In the genomic region with DNA sequence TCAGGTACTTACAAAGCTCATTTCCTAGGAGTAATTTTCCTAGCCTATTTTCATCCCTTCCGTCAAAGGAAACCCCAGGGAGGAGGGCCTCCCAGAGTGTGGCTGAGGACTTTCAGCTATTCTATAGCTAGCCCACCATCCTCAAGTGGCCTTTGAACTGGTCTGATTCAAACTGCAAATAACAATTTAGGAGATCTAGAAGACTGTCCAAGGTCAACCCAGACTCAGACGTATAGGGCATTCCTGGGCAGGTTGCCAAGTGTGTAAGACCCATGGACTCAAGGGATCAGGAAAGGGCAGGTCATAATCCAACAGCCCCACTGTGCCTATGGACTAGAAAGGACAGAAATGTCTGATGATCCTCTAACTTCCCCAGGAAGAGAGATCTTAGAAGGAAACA, we compare ENCODE assay signal across 26 cellular contexts. TPM values are rescaled to one million over a fixed set of nuclear protein-coding genes. Genes with fewer than 3 reads are reported as not detected.
"Had no signal": no experiment of that assay in that cellular context is flagged by ENCODE, and none has a peak within 500 bp of the region (broad histone marks: within the 10 kb centered on the region; RNA-seq: fewer than 3 reads in every experiment).

No MANE protein-coding gene starts in this region.

- DNase-seq: activated CD4-positive, alpha-beta T cell treated with anti-CD3 and anti-CD28 coated beads for 48 hours; activated CD4-positive, alpha-beta T cell treated with anti-CD3 and anti-CD28 coated beads, Interleukin-2, amount 50 U/mL, for 4 hours; activated CD4-positive, CD25-positive, alpha-beta regulatory T cell treated with anti-CD3 and anti-CD28 coated beads, Interleukin-2, amount 50 U/mL, for 72 hours; activated CD8-positive, alpha-beta memory T cell treated with anti-CD3 and anti-CD28 coated beads, Interleukin-2, amount 50 U/mL, for 48 hours; activated CD8-positive, alpha-beta T cell treated with anti-CD3 and anti-CD28 coated beads, Interleukin-2, amount 10 ng/mL, durations not matched to agents 7 days and 5 days; activated naive CD4-positive, alpha-beta T cell treated with anti-CD3 and anti-CD28 coated beads, Interleukin-2, amount 50 U/mL, for 16 hours; activated naive CD8-positive, alpha-beta T cell treated with anti-CD3 and anti-CD28 coated beads, Interleukin-2, amount 10 ng/mL, durations not matched to agents 7 days and 5 days; activated T-cell treated with anti-CD3 and anti-CD28 coated beads, Interleukin-2, amount 50 U/mL, for 1 hour; adrenal gland; aorta; central memory CD4-positive, alpha-beta T cell; Karpas-422; MM.1S; NCI-H1105; NCI-H1436; NCI-H1694 treated with DMSO at 0.1 percent for 48 hours; NCI-H2029 treated with DMSO at 0.1 percent for 48 hours; NCI-H2171 treated with DMSO at 0.1 percent for 48 hours; NCI-H226; NCI-H526; Peyer's patch; Right ventricle myocardium superior had no signal

- H3K9me3 Mint-ChIP-seq: activated naive CD8-positive, alpha-beta T cell treated with anti-CD3 and anti-CD28 coated beads, Interleukin-2, amount 10 ng/mL, durations not matched to agents 7 days and 5 days; T-helper 1 cell treated with Interleukin-12 subunit alpha and Interleukin-12 subunit beta and Interleukin-4 antibody, amounts not matched to agents 30 μg/mL and 1 μg/mL, for 36 hours; WTC11 had no signal

- H3K36me3 Mint-ChIP-seq: activated naive CD8-positive, alpha-beta T cell treated with anti-CD3 and anti-CD28 coated beads, Interleukin-2, amount 10 ng/mL, durations not matched to agents 7 days and 5 days; WTC11 had no signal

- H3K4me3 ChIP-seq: adrenal gland, Peyer's patch, SJSA1 had no signal

- H3K4me3 Mint-ChIP-seq: activated CD8-positive, alpha-beta T cell treated with anti-CD3 and anti-CD28 coated beads, Interleukin-2, amount 10 ng/mL, durations not matched to agents 7 days and 5 days; activated naive CD8-positive, alpha-beta T cell treated with anti-CD3 and anti-CD28 coated beads, Interleukin-2, amount 10 ng/mL, durations not matched to agents 7 days and 5 days; T-helper 1 cell treated with Interleukin-12 subunit alpha and Interleukin-12 subunit beta and Interleukin-4 antibody, amounts not matched to agents 30 μg/mL and 1 μg/mL, for 36 hours; WTC11 had no signal

- H3K27ac Mint-ChIP-seq: activated CD8-positive, alpha-beta T cell treated with anti-CD3 and anti-CD28 coated beads, Interleukin-2, amount 10 ng/mL, durations not matched to agents 7 days and 5 days; activated naive CD8-positive, alpha-beta T cell treated with anti-CD3 and anti-CD28 coated beads, Interleukin-2, amount 10 ng/mL, durations not matched to agents 7 days and 5 days; T-helper 1 cell treated with Interleukin-12 subunit alpha and Interleukin-12 subunit beta and Interleukin-4 antibody, amounts not matched to agents 30 μg/mL and 1 μg/mL, for 36 hours; WTC11 had no signal

- H3K27me3 ChIP-seq: adrenal gland, Peyer's patch had no signal

- H3K27ac ChIP-seq: adrenal gland, Peyer's patch, RWPE1, SJSA1 had no signal

- H3K36me3 ChIP-seq: adrenal gland, Peyer's patch, SJSA1 had no signal

- H3K9me3 ChIP-seq: adrenal gland, Peyer's patch, SJSA1 had no signal

RNA-seq across cellular contexts. Expression of a gene that starts 2.1 kb away (rescaled TPM):
- total RNA-seq: SJSA1 had no signal
